1 cellular context compared by ENCODE assay signal in genomic region chr21:46457801-46458314, GRCh38.
TF ChIP-seq lines count a peak whose summit lies in the region.

No MANE protein-coding gene starts in this region.

TF ChIP-seq in HepG2, 621 proteins besides CTCF, POLR2A, EP300 and RAD21 (continued from another document and continues in another):
- no peak; the same call in 1 of the 2 replicates for TF ChIP-seq NAIF1 (CRISPR knock-in tag; IDR thresholded peaks at IDR 0.05; ENCODE audit: borderline replicate concordance)
- no peak for TF ChIP-seq SCMH1 (CRISPR knock-in tag; IDR thresholded peaks at IDR 0.05; ENCODE audit: borderline replicate concordance)
- TF ChIP-seq NCOA5 (CRISPR knock-in tag; IDR thresholded peaks at IDR 0.05), result 0 out of 2 replicates have a peak, but pooled peaks have one; percentile 36
- no peak for TF ChIP-seq HNRNPK (IDR thresholded peaks at IDR 0.05; ENCODE audit: low read depth, low read length, poor library complexity, severe bottlenecking)
- peak; percentile 37; the same call in 1 of the 2 replicates for TF ChIP-seq ZHX1 (CRISPR knock-in tag; IDR thresholded peaks at IDR 0.05; ENCODE audit: low read depth)
- TF ChIP-seq ZBTB2 (CRISPR knock-in tag; IDR thresholded peaks at IDR 0.05; ENCODE audit: low read depth), result no peak
- no peak for TF ChIP-seq YY1 (IDR thresholded peaks at IDR 0.05; ENCODE audit: insufficient read depth, insufficient replicate concordance, low read depth, low read length)
- TF ChIP-seq GMEB1 (CRISPR knock-in tag; IDR thresholded peaks at IDR 0.05; ENCODE audit: borderline replicate concordance), result no peak
- TF ChIP-seq KDM3A (CRISPR knock-in tag; IDR thresholded peaks at IDR 0.05; ENCODE audit: low read depth), result no peak
- no peak for TF ChIP-seq KDM6A (CRISPR knock-in tag; IDR thresholded peaks at IDR 0.05; ENCODE audit: low read depth)
- TF ChIP-seq TFDP1 (CRISPR knock-in tag; IDR thresholded peaks at IDR 0.05; ENCODE audit: borderline replicate concordance), result no peak
- no peak for TF ChIP-seq SMAD3 (CRISPR knock-in tag; IDR thresholded peaks at IDR 0.05)
- TF ChIP-seq ELK4 (CRISPR knock-in tag; IDR thresholded peaks at IDR 0.05; ENCODE audit: borderline replicate concordance), result 0 out of 2 replicates have a peak, but pooled peaks have one; percentile 49
- TF ChIP-seq ZNF704 (CRISPR knock-in tag; IDR thresholded peaks at IDR 0.05; ENCODE audit: borderline replicate concordance), result no peak
- no peak for TF ChIP-seq ZBTB46 (CRISPR knock-in tag; IDR thresholded peaks at IDR 0.05; ENCODE audit: borderline replicate concordance)
- TF ChIP-seq PAXIP1 (CRISPR knock-in tag; conservative IDR thresholded peaks at IDR 0.05), result no peak
- TF ChIP-seq ZBTB39 (CRISPR knock-in tag; IDR thresholded peaks at IDR 0.05), result no peak
- 0 out of 2 replicates have a peak, but pooled peaks have one; percentile 72 for TF ChIP-seq DZIP1 (CRISPR knock-in tag; IDR thresholded peaks at IDR 0.05)
- no peak for TF ChIP-seq IKZF4 (CRISPR knock-in tag; IDR thresholded peaks at IDR 0.05; ENCODE audit: borderline replicate concordance, low read depth, not compliant biosample characterization)
- TF ChIP-seq MAFF (IDR thresholded peaks at IDR 0.05; ENCODE audit: low read depth, low read length), result no peak
- no peak for TF ChIP-seq ZNF232 (CRISPR knock-in tag; IDR thresholded peaks at IDR 0.05; ENCODE audit: borderline replicate concordance)
- 0 out of 2 replicates have a peak, but pooled peaks have one; percentile 57 for TF ChIP-seq IRX3 (CRISPR knock-in tag; IDR thresholded peaks at IDR 0.05; ENCODE audit: borderline replicate concordance, low read depth)
- TF ChIP-seq ZNF207 (IDR thresholded peaks at IDR 0.05; ENCODE audit: borderline replicate concordance), result no peak
- TF ChIP-seq RBFOX2 (IDR thresholded peaks at IDR 0.05; ENCODE audit: low read depth, low read length), result no peak
- no peak for TF ChIP-seq FOXA1 (IDR thresholded peaks at IDR 0.05)
- no peak for TF ChIP-seq FOXA1 (CRISPR knock-in tag; IDR thresholded peaks at IDR 0.05)
- TF ChIP-seq ZNF280B (CRISPR knock-in tag; IDR thresholded peaks at IDR 0.05; ENCODE audit: borderline replicate concordance), result peak; percentile 81; the same call in 1 of the 2 replicates
- no peak for TF ChIP-seq ZNF691 (CRISPR knock-in tag; IDR thresholded peaks at IDR 0.05; ENCODE audit: borderline replicate concordance, low read depth)
- TF ChIP-seq MTF1 (CRISPR knock-in tag; IDR thresholded peaks at IDR 0.05), result no peak
- 0 out of 2 replicates have a peak, but pooled peaks have one; percentile 4 for TF ChIP-seq SNAPC2 (CRISPR knock-in tag; IDR thresholded peaks at IDR 0.05)
